Comparison of ENCODE assay signal across 2 cellular contexts in the genomic region with DNA sequence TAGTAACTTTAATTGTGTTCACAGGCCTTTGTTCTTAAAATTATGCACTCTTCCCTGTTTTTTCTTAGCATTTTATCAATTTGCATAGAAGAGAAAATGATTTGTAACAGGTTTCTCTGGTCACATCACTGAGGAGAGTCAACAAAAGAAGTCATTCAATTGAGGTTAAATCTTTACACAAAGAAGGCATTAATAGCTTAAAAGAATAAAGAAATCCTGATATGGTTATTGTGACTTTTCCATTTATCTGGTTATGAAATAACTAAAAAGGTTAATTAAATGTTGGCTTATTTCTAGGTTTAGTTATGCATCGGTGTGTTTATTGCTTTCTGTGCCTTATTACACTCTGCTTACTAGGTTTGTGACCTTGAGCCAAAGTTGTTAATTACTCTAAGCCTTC.
TF ChIP-seq lines count a peak whose summit lies in the region.

No MANE protein-coding gene starts in this region.

TF ChIP-seq in HEK293, 187 proteins besides CTCF, POLR2A, EP300 and RAD21:
- TF ChIP-seq PRDM6 (tag by site-specific recombination; IDR thresholded peaks at IDR 0.05), result peak; percentile 50
- TF ChIP-seq WT1 (tag by site-specific recombination; IDR thresholded peaks at IDR 0.05), result no peak
- no peak for TF ChIP-seq SALL2 (tag by site-specific recombination; IDR thresholded peaks at IDR 0.05; ENCODE audit: borderline replicate concordance)

TF ChIP-seq in GM12878, 131 proteins besides CTCF, POLR2A, EP300 and RAD21:
- no peak for TF ChIP-seq RELA (IDR thresholded peaks at IDR 0.05; ENCODE audit: borderline replicate concordance, partially characterized antibody)
